Comparison of ENCODE assay signal across 1 cellular context in genomic region chr2:206424134-206424533, GRCh38.
TF ChIP-seq lines count a peak whose summit lies in the region.

No MANE protein-coding gene starts in this region.

TF ChIP-seq in SK-N-SH treated with all-trans-retinoic acid at 6 μM for 48 hours, 23 proteins besides CTCF, POLR2A, EP300 and RAD21 (continued from another document):
- no peak for TF ChIP-seq TSHZ2 (CRISPR knock-in tag; IDR thresholded peaks at IDR 0.05)
- no peak for TF ChIP-seq ZFP3 (CRISPR knock-in tag; IDR thresholded peaks at IDR 0.05)
